In the genomic region with DNA sequence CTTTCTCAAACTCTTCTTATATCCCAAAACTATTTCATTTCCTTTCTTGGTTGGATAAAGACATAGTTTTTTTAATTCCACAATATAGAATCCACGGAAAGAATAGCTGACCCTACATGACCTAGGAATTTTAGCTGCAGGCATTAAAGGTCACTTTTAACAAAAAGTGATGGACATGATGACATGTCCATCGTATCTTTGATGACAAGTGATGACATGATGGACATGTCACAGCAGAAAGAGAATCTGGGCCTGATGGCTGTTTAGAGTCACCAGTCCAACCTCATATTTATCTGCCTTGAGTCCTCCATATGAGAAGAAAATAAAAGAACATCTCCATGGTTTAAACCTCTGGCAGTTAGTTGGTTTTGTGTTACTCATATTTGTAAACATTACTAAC, we compare ENCODE assay signal across 24 cellular contexts.
DNase-seq lines count a peak whose midpoint lies in the region; ATAC-seq, FAIRE-seq and TF ChIP-seq lines count a peak whose summit lies in the region.
"Had no signal": no experiment of that assay in that cellular context is flagged by ENCODE, and none has a peak within 500 bp of the region (broad histone marks: within the 10 kb centered on the region; RNA-seq: fewer than 3 reads in every experiment).

No MANE protein-coding gene starts in this region.

- TF ChIP-seq EP300 in K562 (IDR thresholded peaks at IDR 0.05; ENCODE audit: low read length): no peak

- 28% methylated on average over 2 of the region's 2 CpGs for WGBS in K562 (ENCODE audit: insufficient coverage, low coverage, missing lambda C conversion rate)

- peaks cover 8% of the 10 kb centered on the region for H3F3A ChIP-seq in PC-3 (ENCODE audit: low read length, unreplicated experiment)

- intact Hi-C loops in PC-3 (cut with micrococcal nuclease) (no loop called here), K562 (cut with micrococcal nuclease) (no loop called here), OCI-LY7 (cut with micrococcal nuclease; ENCODE audit: unreplicated experiment) (no loop called here)

- TF ChIP-seq CTCF in PC-3 (conservative IDR thresholded peaks at IDR 0.05; ENCODE audit: low read depth, low read length) (no peak), K562 (IDR thresholded peaks at IDR 0.05 in 2 of 3, conservative IDR thresholded peaks at IDR 0.05 in 1 of 3; ENCODE audit: insufficient read depth in 2 of 3, low read depth in 1 of 3, low read length in 3 of 3) (no peak), RWPE1 (conservative IDR thresholded peaks at IDR 0.05; ENCODE audit: low read depth) (no peak), OCI-LY7 (conservative IDR thresholded peaks at IDR 0.05; ENCODE audit: low read length) (no peak)

- no peak for TF ChIP-seq RAD21 in K562 (CRISPR knock-in tag; conservative IDR thresholded peaks at IDR 0.05 in 1 of 2, IDR thresholded peaks at IDR 0.05 in 1 of 2)

- H3K27me3 ChIP-seq in PC-3 (ENCODE audit: low read length) (no peaks in the 10 kb centered on the region), K562 (ENCODE audit: control insufficient read depth in 2 of 2, insufficient read depth in 2 of 2, low read length in 2 of 2) (no peaks in the 10 kb centered on the region)
- H3K27me3 ChIP-seq: BE2C, BLaER1 had no signal

- TF ChIP-seq POLR2A in GM12891 (IDR thresholded peaks at IDR 0.05; ENCODE audit: low read depth, low read length): no peak
- TF ChIP-seq POLR2A in K562 (conservative IDR thresholded peaks at IDR 0.05): no peak

- H3K36me3 ChIP-seq in PC-3 (ENCODE audit: low read depth, low read length): no peaks in the 10 kb centered on the region
- no peaks in the 10 kb centered on the region for H3K36me3 ChIP-seq in K562 (ENCODE audit: control insufficient read depth, insufficient read depth, low read length)
- no peaks in the 10 kb centered on the region for H3K36me3 ChIP-seq in OCI-LY7 (ENCODE audit: insufficient read depth, low read length)
- H3K36me3 ChIP-seq: BE2C, BLaER1 had no signal

- H4K20me1 ChIP-seq in PC-3 (ENCODE audit: low read length) (no peaks in the 10 kb centered on the region), K562 (replicated peaks; ENCODE audit: control insufficient read depth, insufficient read depth, low read length) (no peaks in the 10 kb centered on the region), OCI-LY7 (ENCODE audit: insufficient read depth, low read length) (no peaks in the 10 kb centered on the region)
- H4K20me1 ChIP-seq: BLaER1 had no signal

- H2AFZ ChIP-seq in PC-3 (ENCODE audit: low read length) (no peak overlapping the region), K562 (ENCODE audit: low read depth, low read length) (no peak overlapping the region), OCI-LY7 (ENCODE audit: low read length) (no peak overlapping the region)

- H3K4me1 ChIP-seq in PC-3 (ENCODE audit: insufficient read depth, low read length) (peaks cover 51% of the 10 kb centered on the region), K562 (replicated peaks in 1 of 2; ENCODE audit: control insufficient read depth in 2 of 2, insufficient read depth in 2 of 2, low read length in 2 of 2) (no peaks in the 10 kb centered on the region), OCI-LY7 (ENCODE audit: insufficient read depth, low read length, poor library complexity, severe bottlenecking) (no peaks in the 10 kb centered on the region)
- H3K4me1 ChIP-seq: BE2C, BLaER1 had no signal

- H3K27ac ChIP-seq in PC-3 (ENCODE audit: low read length) (peak overlapping the region; percentile 99), K562 (ENCODE audit: extremely low read depth, low read depth, low read length) (no peak overlapping the region), RWPE1 (no peak overlapping the region), OCI-LY7 (ENCODE audit: low read depth, low read length, poor library complexity, severe bottlenecking) (no peak overlapping the region)
- H3K27ac ChIP-seq: BLaER1 had no signal

- DNase-seq in GM12891 (ENCODE audit: insufficient read length, low spot score): no peak
- DNase-seq in PC-3: peak; percentile 48
- DNase-seq in K562 (ENCODE audit: extremely low read depth in 1 of 4, low spot score in 3 of 4): no peak
- no peak for DNase-seq in RWPE1 (ENCODE audit: low spot score)
- no peak for DNase-seq in OCI-LY7 (ENCODE audit: low spot score)
- DNase-seq: 8988T; ACHN; BE2C; C1 segment of cervical spinal cord; CD4-positive, alpha-beta memory T cell; CD4-positive, CD25-positive, alpha-beta regulatory T cell; CD8-positive, alpha-beta memory T cell; COR-L47; DMS 273 treated with DMSO at 0.1 percent for 48 hours; DMS153; DMS53; DMS79; DND-41; EL; GDM1 had no signal

- CTCF ChIA-PET in PC-3 (lab: Charles Lee) (no interaction called here), K562 (lab: Yijun Ruan, JAX; ENCODE audit: low intra/inter-chr PET ratio) (no interaction called here), RWPE1 (lab: Yijun Ruan, JAX) (no interaction called here), OCI-LY7 (lab: Charles Lee; ENCODE audit: unreplicated experiment) (no interaction called here)

- POLR2A ChIA-PET in PC-3 (lab: Charles Lee; ENCODE audit: unreplicated experiment): no interaction called here
- POLR2A ChIA-PET in K562 (lab: Yijun Ruan, JAX): no interaction called here
- POLR2A ChIA-PET in RWPE1 (lab: Yijun Ruan, JAX; ENCODE audit: low non-redundant PET): no interaction called here
- POLR2A ChIA-PET in OCI-LY7 (lab: Charles Lee): no interaction called here

- no peaks in the 10 kb centered on the region for H3K9me3 ChIP-seq in PC-3 (ENCODE audit: low read length)
- H3K9me3 ChIP-seq in K562 (replicated peaks; ENCODE audit: control insufficient read depth, insufficient read depth, low read depth, low read length): no peaks in the 10 kb centered on the region
- no peaks in the 10 kb centered on the region for H3K9me3 ChIP-seq in OCI-LY7 (ENCODE audit: low read length)
- H3K9me3 ChIP-seq: BE2C, BLaER1 had no signal

- H3K4me2 ChIP-seq in PC-3 (ENCODE audit: low read length) (no peak overlapping the region), K562 (ENCODE audit: insufficient read depth, low read length) (no peak overlapping the region), OCI-LY7 (ENCODE audit: low read length) (no peak overlapping the region)
- H3K4me2 ChIP-seq: BLaER1 had no signal

- H3K9me1 ChIP-seq in K562 (ENCODE audit: control insufficient read depth, insufficient read depth, low read length): no peaks in the 10 kb centered on the region

- FAIRE-seq in GM12891 (lab: Jason Lieb, UNC) (peak; percentile 5), K562 (lab: Jason Lieb, UNC) (peak; percentile 37)
- FAIRE-seq: A204.1, GM12878 had no signal

- in situ Hi-C loops in K562 (cut with MboI): no loop called here

- H3K9me2 ChIP-seq in PC-3 (replicated peaks; ENCODE audit: low read length): no peaks in the 10 kb centered on the region
- no peaks in the 10 kb centered on the region for H3K9me2 ChIP-seq in OCI-LY7 (ENCODE audit: insufficient read depth, low read length)

- ATAC-seq in PC-3 (no peak), K562 (no peak), GM19395 (IDR thresholded peaks at IDR 0.05; ENCODE audit: unreplicated experiment) (no peak)
- ATAC-seq: GM12878 had no signal

- no TSS peak for BruUV-seq in PC-3 (replicated peaks; lab: Mats Ljungman, UMichigan)
- no TSS peak for BruUV-seq in K562 (replicated peaks; lab: Mats Ljungman, UMichigan)
- no TSS peak for BruUV-seq in OCI-LY7 (replicated peaks; lab: Mats Ljungman, UMichigan)

- H3K9ac ChIP-seq in PC-3 (ENCODE audit: low read length) (peak overlapping the region; percentile 7; the same call in 1 of the 2 replicates), K562 (ENCODE audit: insufficient read depth in 1 of 2, low read depth in 2 of 2, low read length in 2 of 2) (no peak overlapping the region)
- H3K9ac ChIP-seq: BLaER1 had no signal

- no peak overlapping the region for H3K4me3 ChIP-seq in PC-3 (ENCODE audit: low read length)
- H3K4me3 ChIP-seq in K562: no peak overlapping the region
- H3K4me3 ChIP-seq in OCI-LY7 (ENCODE audit: low read depth, low read length, poor library complexity, severe bottlenecking): no peak overlapping the region
- H3K4me3 ChIP-seq: BLaER1, GM12878 had no signal

- H3K79me2 ChIP-seq in PC-3 (ENCODE audit: low read length) (no peaks in the 10 kb centered on the region), K562 (ENCODE audit: control insufficient read depth, insufficient read depth, low read length) (no peaks in the 10 kb centered on the region), OCI-LY7 (ENCODE audit: insufficient read depth, low read depth, low read length) (no peaks in the 10 kb centered on the region)

TF ChIP-seq in GM12891, 5 proteins besides CTCF, POLR2A, EP300 and RAD21:
- TF ChIP-seq TAF1 (IDR thresholded peaks at IDR 0.05; ENCODE audit: low read depth, low read length) (no peak), SPI1 (IDR thresholded peaks at IDR 0.05; ENCODE audit: low read depth, low read length) (no peak), POLR2AphosphoS5 (IDR thresholded peaks at IDR 0.05; ENCODE audit: low read depth, low read length) (no peak), PAX5 (IDR thresholded peaks at IDR 0.05; ENCODE audit: insufficient read depth, low read length, severe bottlenecking) (no peak), POU2F2 (IDR thresholded peaks at IDR 0.05; ENCODE audit: low read depth, low read length) (no peak)
TF ChIP-seq in GM12891: peak in this region for 0.

TF ChIP-seq in K562, 482 proteins besides CTCF, POLR2A, EP300 and RAD21 (continues in another document):
- no peak for TF ChIP-seq CREB1 (IDR thresholded peaks at IDR 0.05)
- TF ChIP-seq CREB1 (CRISPR knock-in tag; IDR thresholded peaks at IDR 0.05): no peak
- TF ChIP-seq ZNF717 (CRISPR knock-in tag; IDR thresholded peaks at IDR 0.05): no peak
- TF ChIP-seq PKNOX1 (IDR thresholded peaks at IDR 0.05): peak; percentile 77
- TF ChIP-seq MEIS2 (IDR thresholded peaks at IDR 0.05; ENCODE audit: partially characterized antibody): peak; percentile 84
- no peak for TF ChIP-seq HDGF (IDR thresholded peaks at IDR 0.05)
- TF ChIP-seq CSDE1 (IDR thresholded peaks at IDR 0.05): no peak
